In the genomic region with DNA sequence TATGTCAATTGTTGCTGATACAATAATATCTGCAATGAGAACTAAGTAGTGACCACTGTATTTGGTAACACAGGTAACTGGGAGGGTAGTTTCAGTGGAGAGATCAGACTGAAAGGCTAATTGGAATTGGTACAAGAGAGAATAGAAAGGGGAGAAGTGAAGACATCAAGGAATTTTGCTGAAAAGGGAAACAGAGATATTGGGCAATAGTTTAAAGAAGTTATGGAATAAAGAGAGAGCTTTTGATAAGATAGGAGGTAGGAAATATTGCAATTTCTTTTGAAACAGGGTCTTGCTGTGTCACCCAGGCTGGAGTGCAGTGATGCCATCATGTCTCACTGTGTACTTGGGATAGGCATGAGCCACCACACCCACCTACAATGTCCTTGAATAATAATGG, we compare ENCODE assay signal across 29 cellular contexts. TPM values are rescaled to one million over a fixed set of nuclear protein-coding genes. Genes with fewer than 3 reads are reported as not detected.
"Had no signal": no experiment of that assay in that cellular context is flagged by ENCODE, and none has a peak within 500 bp of the region (broad histone marks: within the 10 kb centered on the region; RNA-seq: fewer than 3 reads in every experiment).

No MANE protein-coding gene starts in this region.

- H3K36me3 ChIP-seq: neutrophil, pancreas, prostate gland, right atrium auricular region, stomach, thoracic aorta, thyroid gland, tibial nerve, upper lobe of left lung, vagina had no signal

- H3K4me3 ChIP-seq: pancreas, prostate gland, right atrium auricular region, skin epidermis, smooth muscle cell, stomach, thoracic aorta, thyroid gland, tibial nerve, upper lobe of left lung, vagina had no signal

- H3K27ac ChIP-seq: neutrophil, pancreas, prostate gland, right atrium auricular region, skin epidermis, stomach, thoracic aorta, thyroid gland, tibial nerve, upper lobe of left lung, vagina had no signal

- H3K4me3 Mint-ChIP-seq: naive thymus-derived CD8-positive, alpha-beta T cell; natural killer cell treated with Interleukin-12 subunit alpha and Interleukin-12 subunit beta and Interleukin-15 and Interleukin-18, amount 100 ng/mL, for 72 hours; nephron progenitor cell; neural crest cell; stimulated activated effector memory CD8-positive, alpha-beta T cell treated with anti-CD3 and anti-CD28 coated beads, Interleukin-12 subunit alpha, Interleukin-12 subunit beta, amount 100 ng/mL, for 72 hours; stimulated activated naive B cell treated with anti-CD40 and anti-IgM and Interleukin-4, amounts not matched to agents 10 μg/mL and 1 μg/mL and 100 μg/mL, for 72 hours; stimulated activated naive CD8-positive, alpha-beta T cell treated with anti-CD3 and anti-CD28 coated beads, Interleukin-15, Interleukin-2, amounts not matched to agents 100 ng/mL and 50 ng/mL, for 24 hours had no signal

- H3K4me2 ChIP-seq: smooth muscle cell had no signal

- H3K27me3 Mint-ChIP-seq: natural killer cell treated with Interleukin-12 subunit alpha and Interleukin-12 subunit beta and Interleukin-15 and Interleukin-18, amount 100 ng/mL, for 72 hours; stimulated activated naive B cell treated with anti-CD40 and anti-IgM and Interleukin-4, amounts not matched to agents 10 μg/mL and 1 μg/mL and 100 μg/mL, for 72 hours; stimulated activated naive CD8-positive, alpha-beta T cell treated with anti-CD3 and anti-CD28 coated beads, Interleukin-15, Interleukin-2, amounts not matched to agents 100 ng/mL and 50 ng/mL, for 24 hours had no signal

- H3K4me1 ChIP-seq: pancreas, prostate gland, right atrium auricular region, stomach, thyroid gland, tibial nerve, upper lobe of left lung, vagina had no signal

- DNase-seq: naive thymus-derived CD8-positive, alpha-beta T cell; nephron progenitor cell; nucleus accumbens; pancreas; retina; stimulated activated CD4-positive, alpha-beta T cell treated with anti-CD3 and anti-CD28 coated beads, Interleukin-15, amount 100 ng/mL, for 24 hours; stimulated activated CD4-positive, alpha-beta T cell treated with anti-CD3 and anti-CD28 coated beads, Interleukin-2, amount 100 ng/mL, for 24 hours; stimulated activated CD4-positive, alpha-beta T cell treated with anti-CD3 and anti-CD28 coated beads, Interleukin-2, amount 100 ng/mL, for 48 hours; stimulated activated CD4-positive, alpha-beta T cell treated with anti-CD3 and anti-CD28 coated beads, Interleukin-4, amount 100 ng/mL, for 24 hours; stimulated activated naive B cell treated with anti-CD40 and anti-IgM and Interleukin-4, amounts not matched to agents 10 μg/mL and 1 μg/mL and 100 μg/mL, for 72 hours; stimulated activated naive CD4-positive, alpha-beta T cell treated with Interleukin-2 at 50 U/mL for 16 hours; stomach; thyroid gland; trophoblast cell; upper lobe of left lung had no signal

- H3K4me1 Mint-ChIP-seq: naive thymus-derived CD8-positive, alpha-beta T cell; stimulated activated effector memory CD8-positive, alpha-beta T cell treated with anti-CD3 and anti-CD28 coated beads, Interleukin-12 subunit alpha, Interleukin-12 subunit beta, amount 100 ng/mL, for 72 hours; stimulated activated naive B cell treated with anti-CD40 and anti-IgM and Interleukin-4, amounts not matched to agents 10 μg/mL and 1 μg/mL and 100 μg/mL, for 72 hours had no signal

- H3K36me3 Mint-ChIP-seq: naive thymus-derived CD8-positive, alpha-beta T cell; natural killer cell treated with Interleukin-12 subunit alpha and Interleukin-12 subunit beta and Interleukin-15 and Interleukin-18, amount 100 ng/mL, for 72 hours; stimulated activated effector memory CD8-positive, alpha-beta T cell treated with anti-CD3 and anti-CD28 coated beads, Interleukin-12 subunit alpha, Interleukin-12 subunit beta, amount 100 ng/mL, for 72 hours; stimulated activated naive B cell treated with anti-CD40 and anti-IgM and Interleukin-4, amounts not matched to agents 10 μg/mL and 1 μg/mL and 100 μg/mL, for 72 hours had no signal

- H3K27me3 ChIP-seq: neutrophil, pancreas, right atrium auricular region, stomach, thyroid gland, tibial nerve, upper lobe of left lung, vagina had no signal

- FAIRE-seq: pancreas, urothelium cell line had no signal

- H3K9me3 ChIP-seq: neutrophil, pancreas, prostate gland, right atrium auricular region, stomach, thoracic aorta, thyroid gland, tibial nerve, upper lobe of left lung, vagina had no signal

- ATAC-seq: naive thymus-derived CD8-positive, alpha-beta T cell; natural killer cell treated with Interleukin-12 subunit alpha and Interleukin-12 subunit beta and Interleukin-15 and Interleukin-18, amount 100 ng/mL, for 72 hours; pancreas; sciatic nerve; stimulated activated effector memory CD8-positive, alpha-beta T cell treated with anti-CD3 and anti-CD28 coated beads, Interleukin-12 subunit alpha, Interleukin-12 subunit beta, amount 100 ng/mL, for 72 hours; stimulated activated naive B cell treated with anti-CD40 and anti-IgM and Interleukin-4, amounts not matched to agents 10 μg/mL and 1 μg/mL and 100 μg/mL, for 72 hours had no signal

- H3K27ac Mint-ChIP-seq: naive thymus-derived CD8-positive, alpha-beta T cell; natural killer cell treated with Interleukin-12 subunit alpha and Interleukin-12 subunit beta and Interleukin-15 and Interleukin-18, amount 100 ng/mL, for 72 hours; nephron progenitor cell; stimulated activated effector memory CD8-positive, alpha-beta T cell treated with anti-CD3 and anti-CD28 coated beads, Interleukin-12 subunit alpha, Interleukin-12 subunit beta, amount 100 ng/mL, for 72 hours; stimulated activated naive B cell treated with anti-CD40 and anti-IgM and Interleukin-4, amounts not matched to agents 10 μg/mL and 1 μg/mL and 100 μg/mL, for 72 hours; stimulated activated naive CD8-positive, alpha-beta T cell treated with anti-CD3 and anti-CD28 coated beads, Interleukin-15, Interleukin-2, amounts not matched to agents 100 ng/mL and 50 ng/mL, for 24 hours had no signal

- H3K9me3 Mint-ChIP-seq: nephron progenitor cell; neural crest cell; stimulated activated naive CD8-positive, alpha-beta T cell treated with anti-CD3 and anti-CD28 coated beads, Interleukin-15, Interleukin-2, amounts not matched to agents 100 ng/mL and 50 ng/mL, for 24 hours had no signal

RNA-seq across cellular contexts. Expression of a gene that starts 26.9 kb away (rescaled TPM):
- total RNA-seq: naive thymus-derived CD8-positive, alpha-beta T cell; natural killer cell treated with Interleukin-12 subunit alpha and Interleukin-12 subunit beta and Interleukin-15 and Interleukin-18, amount 100 ng/mL, for 72 hours had no signal
- polyA plus RNA-seq: naive thymus-derived CD8-positive, alpha-beta T cell had no signal
